In the genomic region with DNA sequence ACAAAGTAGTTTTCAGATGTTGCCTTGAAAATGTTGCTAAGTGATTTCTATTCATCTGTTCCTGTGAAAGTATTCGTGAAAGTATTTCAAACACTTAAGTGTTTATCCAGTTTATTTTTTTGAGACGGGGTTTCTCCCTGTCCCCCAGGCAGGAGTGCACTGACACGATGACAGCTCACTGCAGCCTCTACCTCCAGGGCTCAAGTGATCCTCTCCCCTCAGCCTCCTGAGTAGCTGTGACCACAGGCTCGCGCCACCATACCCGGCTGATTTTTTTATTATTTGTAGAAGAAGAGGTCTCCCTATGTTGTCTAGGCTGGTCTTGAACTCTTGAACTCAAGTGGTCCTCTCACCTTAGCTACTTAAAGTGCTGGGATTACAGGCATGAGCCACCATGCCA, we compare ENCODE assay signal across 8 cellular contexts. TPM values are rescaled to one million over a fixed set of nuclear protein-coding genes. Genes with fewer than 3 reads are reported as not detected.
DNase-seq lines count a peak whose midpoint lies in the region; ATAC-seq and TF ChIP-seq lines count a peak whose summit lies in the region.

No MANE protein-coding gene starts in this region.

- H3K9me3 Mint-ChIP-seq in stimulated activated naive CD8-positive, alpha-beta T cell treated with anti-CD3 and anti-CD28 coated beads, Interleukin-15, Interleukin-2, amounts not matched to agents 100 ng/mL and 50 ng/mL, for 24 hours = no peaks in the 10 kb centered on the region
- H3K9me3 Mint-ChIP-seq in mesothelial cell of epicardium = no peaks in the 10 kb centered on the region

- no peaks in the 10 kb centered on the region for H3K9me3 ChIP-seq in vagina

- H3K4me3 ChIP-seq in vagina = peak overlapping the region; percentile 63 to 96

- no peak for ATAC-seq in stimulated activated naive CD8-positive, alpha-beta T cell treated with anti-CD3 and anti-CD28 coated beads, Interleukin-15, Interleukin-2, amounts not matched to agents 100 U/mL and 50 U/mL, for 24 hours
- ATAC-seq in HG03460 (IDR thresholded peaks at IDR 0.05; ENCODE audit: unreplicated experiment) (no peak), HG03457 (IDR thresholded peaks at IDR 0.05; ENCODE audit: unreplicated experiment) (no peak)

- peak overlapping the region; percentile 98 for H3K4me3 Mint-ChIP-seq in stimulated activated naive CD8-positive, alpha-beta T cell treated with anti-CD3 and anti-CD28 coated beads, Interleukin-15, Interleukin-2, amounts not matched to agents 100 ng/mL and 50 ng/mL, for 24 hours
- H3K4me3 Mint-ChIP-seq in mesothelial cell of epicardium = peak overlapping the region; percentile 95

- no peaks in the 10 kb centered on the region for H3K27me3 Mint-ChIP-seq in stimulated activated naive CD8-positive, alpha-beta T cell treated with anti-CD3 and anti-CD28 coated beads, Interleukin-15, Interleukin-2, amounts not matched to agents 100 ng/mL and 50 ng/mL, for 24 hours
- H3K27me3 Mint-ChIP-seq in mesothelial cell of epicardium (ENCODE audit: low read depth) = no peaks in the 10 kb centered on the region

- no peak for DNase-seq in stimulated activated naive CD8-positive, alpha-beta T cell treated with anti-CD3 and anti-CD28 coated beads, Interleukin-15, Interleukin-2, amounts not matched to agents 100 U/mL and 50 U/mL, for 24 hours
- peak; percentile 7 for DNase-seq in astrocyte of the hippocampus (ENCODE audit: low read depth, low spot score)
- DNase-seq in mesothelial cell of epicardium (ENCODE audit: low spot score in 2 of 2, unreplicated experiment in 2 of 2) = no peak
- DNase-seq in vagina (ENCODE audit: extremely low spot score in 2 of 2) = no peak
- DNase-seq in GM10266 (ENCODE audit: extremely low spot score) = no peak

- H3K27ac Mint-ChIP-seq in stimulated activated naive CD8-positive, alpha-beta T cell treated with anti-CD3 and anti-CD28 coated beads, Interleukin-15, Interleukin-2, amounts not matched to agents 100 ng/mL and 50 ng/mL, for 24 hours = peak overlapping the region; percentile 94
- peak overlapping the region; percentile 99 for H3K27ac Mint-ChIP-seq in mesothelial cell of epicardium

- peaks cover 59% of the 10 kb centered on the region for H3K4me1 ChIP-seq in vagina

- peak overlapping the region; percentile 98 for H3K27ac ChIP-seq in vagina

- intact Hi-C loops in vagina (cut with DNase I) = no loop called here

- H3K36me3 ChIP-seq in vagina = no peaks in the 10 kb centered on the region

- H3K27me3 ChIP-seq in vagina = no peaks in the 10 kb centered on the region

- TF ChIP-seq CTCF in mesothelial cell of epicardium (IDR thresholded peaks at IDR 0.05; ENCODE audit: unreplicated experiment) (no peak), vagina (IDR thresholded peaks at IDR 0.05) (no peak), GM10266 (IDR thresholded peaks at IDR 0.05; ENCODE audit: control insufficient read depth, insufficient read depth, low read depth, missing control alignments) (no peak)

- peaks cover 48% of the 10 kb centered on the region for H3K4me1 Mint-ChIP-seq in stimulated activated naive CD8-positive, alpha-beta T cell treated with anti-CD3 and anti-CD28 coated beads, Interleukin-15, Interleukin-2, amounts not matched to agents 100 ng/mL and 50 ng/mL, for 24 hours (ENCODE audit: low read depth)
- H3K4me1 Mint-ChIP-seq in mesothelial cell of epicardium = peaks cover 25% of the 10 kb centered on the region

- no peaks in the 10 kb centered on the region for H3K36me3 Mint-ChIP-seq in stimulated activated naive CD8-positive, alpha-beta T cell treated with anti-CD3 and anti-CD28 coated beads, Interleukin-15, Interleukin-2, amounts not matched to agents 100 ng/mL and 50 ng/mL, for 24 hours (ENCODE audit: low read depth)
- no peaks in the 10 kb centered on the region for H3K36me3 Mint-ChIP-seq in mesothelial cell of epicardium

- TF ChIP-seq POLR2A in vagina (IDR thresholded peaks at IDR 0.05) = no peak

RNA-seq across cellular contexts. Expression of gene ZDHHC17, which starts 1.7 kb away (rescaled TPM):
- total RNA-seq in mesothelial cell of epicardium (61.7 to 66.4 TPM (median 65.5 TPM) in 3 replicates), vagina (59.9 TPM)
